ENCODE assay signal across 15 cellular contexts in the genomic region with DNA sequence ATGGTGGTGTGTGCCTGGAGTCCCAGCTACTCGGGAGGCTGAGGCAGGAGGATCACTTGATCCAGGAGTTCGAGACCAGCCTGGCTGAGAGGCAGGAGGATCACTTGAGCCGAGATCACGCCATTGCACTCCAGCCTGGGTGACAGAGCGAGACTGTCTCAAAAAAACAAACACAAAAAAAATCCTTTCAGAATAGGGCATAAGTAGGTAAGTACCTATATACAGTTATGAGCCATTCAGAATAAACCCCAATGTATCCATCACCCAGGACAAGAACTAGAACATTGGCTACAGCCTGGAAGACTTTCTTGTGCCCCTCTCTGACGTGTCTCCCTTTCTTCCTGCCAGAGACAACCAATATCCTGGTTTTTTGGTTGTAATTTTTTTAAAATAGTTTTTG. TPM values are rescaled to one million over a fixed set of nuclear protein-coding genes. Genes with fewer than 3 reads are reported as not detected.
DNase-seq lines count a peak whose midpoint lies in the region; ATAC-seq and TF ChIP-seq lines count a peak whose summit lies in the region.
"Had no signal": no experiment of that assay in that cellular context is flagged by ENCODE, and none has a peak within 500 bp of the region (broad histone marks: within the 10 kb centered on the region; RNA-seq: fewer than 3 reads in every experiment).

No MANE protein-coding gene starts in this region.

- no peak overlapping the region for H3K18ac ChIP-seq in trophoblast cell (ENCODE audit: low read length)

- no CpG with 5 or more reads among the region's 6 CpGs for WGBS in trophoblast cell (ENCODE audit: extremely low coverage, insufficient coverage, insufficient read length)

- no peak overlapping the region for H2BK120ac ChIP-seq in trophoblast cell (ENCODE audit: insufficient read depth, low read length, poor library complexity)

- H3K9me3 Mint-ChIP-seq in activated CD8-positive, alpha-beta memory T cell treated with anti-CD3 and anti-CD28 coated beads, Interleukin-2, amount 10 ng/mL, durations not matched to agents 7 days and 5 days (ENCODE audit: low read depth) = no peaks in the 10 kb centered on the region
- no peaks in the 10 kb centered on the region for H3K9me3 Mint-ChIP-seq in nephron
- H3K9me3 Mint-ChIP-seq: CD4-positive, alpha-beta T cell; GM23338 had no signal

- no peak overlapping the region for H2BK5ac ChIP-seq in trophoblast cell (ENCODE audit: low read depth, low read length, poor library complexity)

- H3K27ac Mint-ChIP-seq in activated CD8-positive, alpha-beta memory T cell treated with anti-CD3 and anti-CD28 coated beads, Interleukin-2, amount 10 ng/mL, durations not matched to agents 7 days and 5 days = no peak overlapping the region
- H3K27ac Mint-ChIP-seq in nephron = peak overlapping the region in 2 of 3 experiments; percentile 44 to 67
- H3K27ac Mint-ChIP-seq: CD4-positive, alpha-beta T cell; GM23338 had no signal

- CTCF ChIA-PET in activated CD8-positive, alpha-beta memory T cell treated with anti-CD3 and anti-CD28 coated beads, Interleukin-2, amount 10 ng/mL, durations not matched to agents 7 days and 5 days (lab: Charles Lee) = no interaction called here
- CTCF ChIA-PET in PC-9 (lab: Charles Lee) = no interaction called here

- no peaks in the 10 kb centered on the region for H4K20me1 ChIP-seq in PC-9 (ENCODE audit: insufficient read depth)

- no peaks in the 10 kb centered on the region for H3K79me1 ChIP-seq in trophoblast cell (ENCODE audit: low read length)

- H3K4me1 ChIP-seq in PC-9 (replicated peaks; ENCODE audit: insufficient read depth) (peaks cover 17% of the 10 kb centered on the region), trophoblast cell (ENCODE audit: control insufficient read depth in 1 of 2, insufficient read depth in 2 of 2, low read length in 2 of 2) (peaks cover 0 to 4% of the 10 kb centered on the region in 2 experiments)

- H3K27me3 Mint-ChIP-seq in activated CD8-positive, alpha-beta memory T cell treated with anti-CD3 and anti-CD28 coated beads, Interleukin-2, amount 10 ng/mL, durations not matched to agents 7 days and 5 days = no peaks in the 10 kb centered on the region
- H3K27me3 Mint-ChIP-seq in nephron (ENCODE audit: low read depth) = peaks cover 3% of the 10 kb centered on the region
- H3K27me3 Mint-ChIP-seq: CD4-positive, alpha-beta T cell had no signal

- no peak overlapping the region for H3K23ac ChIP-seq in trophoblast cell (ENCODE audit: low read length)

- no peak overlapping the region for H3K4me2 ChIP-seq in PC-9
- no peak overlapping the region for H3K4me2 ChIP-seq in trophoblast cell (ENCODE audit: low read length)
- H3K4me2 ChIP-seq: A549, GM23338 had no signal

- H4K91ac ChIP-seq in trophoblast cell (ENCODE audit: low read depth, low read length) = no peak overlapping the region

- peaks cover 33% of the 10 kb centered on the region for H3K36me3 ChIP-seq in PC-9 (ENCODE audit: low read depth)
- no peaks in the 10 kb centered on the region for H3K36me3 ChIP-seq in trophoblast cell (ENCODE audit: control insufficient read depth in 1 of 2, insufficient read depth in 2 of 2, low read length in 2 of 2)

- H2BK12ac ChIP-seq in trophoblast cell (ENCODE audit: low read length) = no peak overlapping the region

- no peak overlapping the region for H3K4ac ChIP-seq in trophoblast cell (ENCODE audit: low read depth, low read length)

- ATAC-seq in activated CD8-positive, alpha-beta memory T cell treated with anti-CD3 and anti-CD28 coated beads, Interleukin-2, amount 10 ng/mL, durations not matched to agents 7 days and 5 days = no peak
- ATAC-seq: A549, GM23338 had no signal

- no peak overlapping the region for H2AK5ac ChIP-seq in trophoblast cell (ENCODE audit: low read length)

- H3K14ac ChIP-seq in trophoblast cell (ENCODE audit: low read length) = no peak overlapping the region

- H4K12ac ChIP-seq in trophoblast cell (ENCODE audit: low read depth, low read length) = no peak overlapping the region

- POLR2A ChIA-PET in PC-9 (lab: Charles Lee; ENCODE audit: unreplicated experiment) = no interaction called here

- H3K27ac ChIP-seq in PC-9 = 0 out of 2 replicates have a peak overlapping the region, but pooled peaks have one; percentile 20
- H3K27ac ChIP-seq in trophoblast cell (ENCODE audit: low read depth, low read length) = no peak overlapping the region
- H3K27ac ChIP-seq: 22Rv1, C4-2B had no signal

- H2AFZ ChIP-seq in PC-9 (no peak overlapping the region), trophoblast cell (ENCODE audit: insufficient read depth, low read length, poor library complexity) (no peak overlapping the region)
- H2AFZ ChIP-seq: GM23338 had no signal

- no peak overlapping the region for H4K8ac ChIP-seq in trophoblast cell (ENCODE audit: low read depth, low read length)

- H3K36me3 Mint-ChIP-seq in activated CD8-positive, alpha-beta memory T cell treated with anti-CD3 and anti-CD28 coated beads, Interleukin-2, amount 10 ng/mL, durations not matched to agents 7 days and 5 days = peaks cover 3% of the 10 kb centered on the region
- H3K36me3 Mint-ChIP-seq in nephron (ENCODE audit: low read depth) = no peaks in the 10 kb centered on the region

- no peak overlapping the region for H3K4me3 Mint-ChIP-seq in activated CD8-positive, alpha-beta memory T cell treated with anti-CD3 and anti-CD28 coated beads, Interleukin-2, amount 10 ng/mL, durations not matched to agents 7 days and 5 days
- no peak overlapping the region for H3K4me3 Mint-ChIP-seq in nephron
- H3K4me3 Mint-ChIP-seq: CD4-positive, alpha-beta T cell; GM23338 had no signal

- H3K4me1 Mint-ChIP-seq in activated CD8-positive, alpha-beta memory T cell treated with anti-CD3 and anti-CD28 coated beads, Interleukin-2, amount 10 ng/mL, durations not matched to agents 7 days and 5 days = no peaks in the 10 kb centered on the region
- H3K4me1 Mint-ChIP-seq in nephron = peaks cover 40% of the 10 kb centered on the region
- H3K4me1 Mint-ChIP-seq: GM23338 had no signal

- DNase-seq in activated CD8-positive, alpha-beta memory T cell treated with anti-CD3 and anti-CD28 coated beads for 24 hours = peak; percentile 33
- DNase-seq in activated CD8-positive, alpha-beta memory T cell treated with anti-CD3 and anti-CD28 coated beads, Interleukin-2, amount 10 ng/mL, durations not matched to agents 7 days and 5 days = no peak
- DNase-seq in PC-9 = no peak
- DNase-seq in NCI-H524 treated with DMSO at 0.1 percent for 48 hours (lab: John Stamatoyannopoulos, UW) = no peak
- no peak for DNase-seq in hippocampal formation (lab: John Stamatoyannopoulos, UW)
- DNase-seq in trophoblast cell = no peak
- DNase-seq: AML-193; Caco-2; CD4-positive, alpha-beta T cell; HCEC 1CT had no signal

- H3K79me2 ChIP-seq in PC-9 (ENCODE audit: low read depth) (peaks cover 11% of the 10 kb centered on the region; the same call in 1 of the 2 replicates), trophoblast cell (ENCODE audit: control insufficient read depth, insufficient read depth, low read length, poor library complexity) (no peaks in the 10 kb centered on the region)

- H3K9ac ChIP-seq in trophoblast cell (ENCODE audit: low read length) = no peak overlapping the region

- H3K9me3 ChIP-seq in PC-9 (ENCODE audit: insufficient read depth, low read depth) = no peaks in the 10 kb centered on the region
- H3K9me3 ChIP-seq in trophoblast cell (ENCODE audit: insufficient read depth, low read depth, low read length) = no peaks in the 10 kb centered on the region
- H3K9me3 ChIP-seq: A549, Caco-2 had no signal

- H3F3A ChIP-seq in PC-9 (ENCODE audit: insufficient read depth, low read depth) = peaks cover 58% of the 10 kb centered on the region

- no peaks in the 10 kb centered on the region for H3K27me3 ChIP-seq in PC-9 (ENCODE audit: insufficient read depth, low read depth)
- no peaks in the 10 kb centered on the region for H3K27me3 ChIP-seq in trophoblast cell (ENCODE audit: insufficient read depth, low read length)

- no TSS peak for BruUV-seq in PC-9 (replicated peaks; lab: Mats Ljungman, UMichigan)

- intact Hi-C loops in PC-9 (cut with micrococcal nuclease; ENCODE audit: unreplicated experiment) = no loop called here

- H3K4me3 ChIP-seq in PC-9 = no peak overlapping the region
- no peak overlapping the region for H3K4me3 ChIP-seq in trophoblast cell (ENCODE audit: low read depth, low read length)
- H3K4me3 ChIP-seq: A549, GM23338 had no signal

- TF ChIP-seq CTCF in PC-9 (conservative IDR thresholded peaks at IDR 0.05) (no peak), nephron (IDR thresholded peaks at IDR 0.05; ENCODE audit: unreplicated experiment in 3 of 3) (no peak)

- H3K9me2 ChIP-seq in PC-9 (ENCODE audit: insufficient read depth) = no peaks in the 10 kb centered on the region

RNA-seq across cellular contexts. Expression of gene CYB5B, which starts 54.3 kb away (rescaled TPM):
- total RNA-seq in activated CD8-positive, alpha-beta memory T cell treated with anti-CD3 and anti-CD28 coated beads, Interleukin-2, amount 10 ng/mL, durations not matched to agents 7 days and 5 days = 100 to 1,000 TPM; 149 to 189 TPM
- 29.3 and 29.8 TPM in 2 replicates for total RNA-seq in PC-9 (2021)
- 103 and 111 TPM in 2 replicates for polyA plus RNA-seq in trophoblast cell (2013)
